In genomic region chr7:100158229-100159098, GRCh38 we compare ENCODE assay signal across 1 cellular context.
TF ChIP-seq lines count a peak whose summit lies in the region.

A gene with protein sequence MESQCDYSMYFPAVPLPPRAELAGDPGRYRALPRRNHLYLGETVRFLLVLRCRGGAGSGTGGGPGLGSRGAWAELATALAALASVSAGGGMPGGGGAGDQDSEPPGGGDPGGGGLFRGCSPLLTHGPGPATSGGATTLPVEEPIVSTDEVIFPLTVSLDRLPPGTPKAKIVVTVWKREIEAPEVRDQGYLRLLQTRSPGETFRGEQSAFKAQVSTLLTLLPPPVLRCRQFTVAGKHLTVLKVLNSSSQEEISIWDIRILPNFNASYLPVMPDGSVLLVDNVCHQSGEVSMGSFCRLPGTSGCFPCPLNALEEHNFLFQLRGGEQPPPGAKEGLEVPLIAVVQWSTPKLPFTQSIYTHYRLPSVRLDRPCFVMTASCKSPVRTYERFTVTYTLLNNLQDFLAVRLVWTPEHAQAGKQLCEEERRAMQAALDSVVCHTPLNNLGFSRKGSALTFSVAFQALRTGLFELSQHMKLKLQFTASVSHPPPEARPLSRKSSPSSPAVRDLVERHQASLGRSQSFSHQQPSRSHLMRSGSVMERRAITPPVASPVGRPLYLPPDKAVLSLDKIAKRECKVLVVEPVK (minus strand): TSS chr7:100158723. CDS start chr7:100158499, 224 bp downstream.

TF ChIP-seq in K562, 482 proteins besides CTCF, POLR2A, EP300 and RAD21 (continued from another document and continues in another):
- peak; percentile 95 for TF ChIP-seq ZBTB40 (IDR thresholded peaks at IDR 0.05)
- TF ChIP-seq ZBTB40 (CRISPR knock-in tag; IDR thresholded peaks at IDR 0.05) = no peak
- TF ChIP-seq, protein P1, sequence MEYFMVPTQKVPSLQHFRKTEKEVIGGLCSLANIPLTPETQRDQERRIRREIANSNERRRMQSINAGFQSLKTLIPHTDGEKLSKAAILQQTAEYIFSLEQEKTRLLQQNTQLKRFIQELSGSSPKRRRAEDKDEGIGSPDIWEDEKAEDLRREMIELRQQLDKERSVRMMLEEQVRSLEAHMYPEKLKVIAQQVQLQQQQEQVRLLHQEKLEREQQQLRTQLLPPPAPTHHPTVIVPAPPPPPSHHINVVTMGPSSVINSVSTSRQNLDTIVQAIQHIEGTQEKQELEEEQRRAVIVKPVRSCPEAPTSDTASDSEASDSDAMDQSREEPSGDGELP (CRISPR knock-in tag; IDR thresholded peaks at IDR 0.05; ENCODE audit: borderline replicate concordance) = peak; percentile 81
- no peak for TF ChIP-seq ZNF668 (CRISPR knock-in tag; IDR thresholded peaks at IDR 0.05)
- peak; percentile 83 for TF ChIP-seq HMGN3 (IDR thresholded peaks at IDR 0.05; ENCODE audit: borderline replicate concordance, extremely low read depth, insufficient read length, low read depth, low read length)
- TF ChIP-seq STAT6 (CRISPR knock-in tag; IDR thresholded peaks at IDR 0.05) = 0 out of 2 replicates have a peak, but pooled peaks have one; percentile 38
- no peak; the same call in 1 of the 2 replicates for TF ChIP-seq ZNF239 (CRISPR knock-in tag; IDR thresholded peaks at IDR 0.05)
- peak; percentile 61 for TF ChIP-seq MYC (IDR thresholded peaks at IDR 0.05; ENCODE audit: low read depth, low read length)
- TF ChIP-seq MYC (CRISPR knock-in tag; IDR thresholded peaks at IDR 0.05; ENCODE audit: borderline replicate concordance, low read depth) = no peak
- no peak for TF ChIP-seq E4F1 (CRISPR knock-in tag; IDR thresholded peaks at IDR 0.05; ENCODE audit: borderline replicate concordance)
- TF ChIP-seq PTRF (tag; IDR thresholded peaks at IDR 0.05) = 0 out of 2 replicates have a peak, but pooled peaks have one; percentile 28
- no peak for TF ChIP-seq HDGF (IDR thresholded peaks at IDR 0.05)
- TF ChIP-seq MXI1 (IDR thresholded peaks at IDR 0.05; ENCODE audit: low read depth, low read length) = no peak
- no peak; the same call in 1 of the 2 replicates for TF ChIP-seq ILF3 (IDR thresholded peaks at IDR 0.05; ENCODE audit: borderline replicate concordance)
- TF ChIP-seq, protein P2, sequence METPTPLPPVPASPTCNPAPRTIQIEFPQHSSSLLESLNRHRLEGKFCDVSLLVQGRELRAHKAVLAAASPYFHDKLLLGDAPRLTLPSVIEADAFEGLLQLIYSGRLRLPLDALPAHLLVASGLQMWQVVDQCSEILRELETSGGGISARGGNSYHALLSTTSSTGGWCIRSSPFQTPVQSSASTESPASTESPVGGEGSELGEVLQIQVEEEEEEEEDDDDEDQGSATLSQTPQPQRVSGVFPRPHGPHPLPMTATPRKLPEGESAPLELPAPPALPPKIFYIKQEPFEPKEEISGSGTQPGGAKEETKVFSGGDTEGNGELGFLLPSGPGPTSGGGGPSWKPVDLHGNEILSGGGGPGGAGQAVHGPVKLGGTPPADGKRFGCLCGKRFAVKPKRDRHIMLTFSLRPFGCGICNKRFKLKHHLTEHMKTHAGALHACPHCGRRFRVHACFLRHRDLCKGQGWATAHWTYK (CRISPR knock-in tag; IDR thresholded peaks at IDR 0.05) = 0 out of 2 replicates have a peak, but pooled peaks have one; percentile 9
- no peak for TF ChIP-seq ZNF24 (IDR thresholded peaks at IDR 0.05)
- no peak for TF ChIP-seq ZNF146 (CRISPR knock-in tag; IDR thresholded peaks at IDR 0.05; ENCODE audit: unreplicated experiment)
- TF ChIP-seq ZNF133 (CRISPR knock-in tag; IDR thresholded peaks at IDR 0.05) = no peak
- TF ChIP-seq ZFX (CRISPR knock-in tag; IDR thresholded peaks at IDR 0.05) = peak; percentile 83
- peak; percentile 81; the same call in 1 of the 2 replicates for TF ChIP-seq ZC3H4 (CRISPR knock-in tag; IDR thresholded peaks at IDR 0.05; ENCODE audit: borderline replicate concordance)
- 0 out of 4 replicates have a peak, but pooled peaks of 1 of the 2 experiments have one; percentile 47 for TF ChIP-seq ARNT (IDR thresholded peaks at IDR 0.05)
- no peak for TF ChIP-seq RFX5 (IDR thresholded peaks at IDR 0.05; ENCODE audit: low read depth, low read length)
- TF ChIP-seq EP400 (IDR thresholded peaks at IDR 0.05) = peak; percentile 75
- TF ChIP-seq SMARCE1 (IDR thresholded peaks at IDR 0.05) = peak; percentile 11; the same call in 1 of the 2 replicates
- peak; percentile 41 to 93 (median 73); a peak in 5 of 6 replicates for TF ChIP-seq ZBTB11 (CRISPR knock-in tag; IDR thresholded peaks at IDR 0.05)
- no peak; the same call in none of the 2 replicates for TF ChIP-seq FOXP1 (CRISPR knock-in tag; IDR thresholded peaks at IDR 0.05)
- TF ChIP-seq RCOR1 (IDR thresholded peaks at IDR 0.05; ENCODE audit: borderline replicate concordance in 1 of 2, low read depth in 2 of 2, low read length in 2 of 2) = peak in 1 of 2 experiments; percentile 69; a peak in 2 of 4 replicates
- peak; percentile 84 for TF ChIP-seq RBM22 (IDR thresholded peaks at IDR 0.05; ENCODE audit: low read depth, low read length, poor library complexity, severe bottlenecking)
- TF ChIP-seq MBD2 (IDR thresholded peaks at IDR 0.05; ENCODE audit: borderline replicate concordance, low read depth) = peak; percentile 41; the same call in 1 of the 2 replicates
- peak; percentile 45 for TF ChIP-seq C11orf30 (IDR thresholded peaks at IDR 0.05; ENCODE audit: low read depth)
- TF ChIP-seq TEAD4 (IDR thresholded peaks at IDR 0.05; ENCODE audit: low read length) = peak; percentile 78
- no peak; the same call in 1 of the 2 replicates for TF ChIP-seq TEAD4 (CRISPR knock-in tag; IDR thresholded peaks at IDR 0.05; ENCODE audit: borderline replicate concordance)
- TF ChIP-seq, protein P3, sequence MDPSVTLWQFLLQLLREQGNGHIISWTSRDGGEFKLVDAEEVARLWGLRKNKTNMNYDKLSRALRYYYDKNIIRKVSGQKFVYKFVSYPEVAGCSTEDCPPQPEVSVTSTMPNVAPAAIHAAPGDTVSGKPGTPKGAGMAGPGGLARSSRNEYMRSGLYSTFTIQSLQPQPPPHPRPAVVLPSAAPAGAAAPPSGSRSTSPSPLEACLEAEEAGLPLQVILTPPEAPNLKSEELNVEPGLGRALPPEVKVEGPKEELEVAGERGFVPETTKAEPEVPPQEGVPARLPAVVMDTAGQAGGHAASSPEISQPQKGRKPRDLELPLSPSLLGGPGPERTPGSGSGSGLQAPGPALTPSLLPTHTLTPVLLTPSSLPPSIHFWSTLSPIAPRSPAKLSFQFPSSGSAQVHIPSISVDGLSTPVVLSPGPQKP (CRISPR knock-in tag; IDR thresholded peaks at IDR 0.05) = no peak
- TF ChIP-seq NRF1 (conservative IDR thresholded peaks at IDR 0.05 in 1 of 2, IDR thresholded peaks at IDR 0.05 in 1 of 2) = peak in 1 of 2 experiments; percentile 54; a peak in 3 of 4 replicates
- peak; percentile 89 for TF ChIP-seq FUS (optimal IDR thresholded peaks at IDR 0.05; ENCODE audit: low read depth, low read length)
